In the genomic region with DNA sequence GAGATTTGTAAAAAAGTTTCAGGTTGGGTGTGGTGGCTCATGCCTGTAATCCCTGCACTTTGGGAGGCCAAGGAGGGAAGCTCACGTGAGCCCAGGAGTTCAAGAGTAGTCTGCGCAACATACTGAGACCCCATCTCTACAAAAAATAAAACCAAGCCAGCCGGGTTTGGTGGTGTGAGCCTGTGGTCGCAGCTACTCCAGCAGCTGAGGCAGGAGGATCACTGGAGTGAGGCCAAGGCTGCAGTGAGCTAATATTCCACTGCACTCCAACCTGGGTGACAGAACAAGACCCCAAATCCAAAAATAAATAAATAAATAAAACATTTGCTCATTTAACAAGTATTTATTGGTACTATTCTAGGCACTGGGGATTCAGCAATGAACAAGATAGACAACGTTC, we compare ENCODE assay signal across 10 cellular contexts. TPM values are rescaled to one million over a fixed set of nuclear protein-coding genes. Genes with fewer than 3 reads are reported as not detected.
DNase-seq lines count a peak whose midpoint lies in the region; ATAC-seq and TF ChIP-seq lines count a peak whose summit lies in the region.
"Had no signal": no experiment of that assay in that cellular context is flagged by ENCODE, and none has a peak within 500 bp of the region (broad histone marks: within the 10 kb centered on the region; RNA-seq: fewer than 3 reads in every experiment).

No MANE protein-coding gene starts in this region.

- no peak for DNase-seq in activated naive CD4-positive, alpha-beta T cell treated with anti-CD3 and anti-CD28 coated beads, Interleukin-2, amount 10 ng/mL, durations not matched to agents 7 days and 5 days
- no peak for DNase-seq in activated naive CD4-positive, alpha-beta T cell treated with Interleukin-2 at 50 U/mL for 16 hours
- DNase-seq in T-cell (no peak), hepatocyte (ENCODE audit: low spot score) (no peak), NCI-H2029 (lab: John Stamatoyannopoulos, UW) (no peak), NCI-H524 treated with DMSO at 0.1 percent for 48 hours (lab: John Stamatoyannopoulos, UW) (no peak), DMS153 (lab: John Stamatoyannopoulos, UW) (no peak)
- DNase-seq: NCI-H1048, occipital lobe had no signal

- H4K20me1 ChIP-seq in hepatocyte (ENCODE audit: insufficient read depth, poor library complexity, severe bottlenecking) = no peaks in the 10 kb centered on the region

- H3K36me3 Mint-ChIP-seq in activated naive CD4-positive, alpha-beta T cell treated with anti-CD3 and anti-CD28 coated beads, Interleukin-2, amount 10 ng/mL, durations not matched to agents 7 days and 5 days = peaks cover 28% of the 10 kb centered on the region
- peaks cover 10% of the 10 kb centered on the region for H3K36me3 Mint-ChIP-seq in T-cell
- peaks cover 16% of the 10 kb centered on the region for H3K36me3 Mint-ChIP-seq in stimulated activated memory B cell treated with anti-CD40 and anti-IgM and Interleukin-4, amounts not matched to agents 10 μg/mL and 1 μg/mL and 100 μg/mL, for 72 hours

- WGBS in hepatocyte (ENCODE audit: low lambda C conversion rate, missing lambda C conversion rate) = 88% methylated on average over 5 of the region's 5 CpGs

- H3K4me3 ChIP-seq in hepatocyte = no peak overlapping the region

- H3K9me3 ChIP-seq in hepatocyte (ENCODE audit: low read depth) = no peaks in the 10 kb centered on the region

- no peaks in the 10 kb centered on the region for H3K27me3 Mint-ChIP-seq in activated naive CD4-positive, alpha-beta T cell treated with anti-CD3 and anti-CD28 coated beads, Interleukin-2, amount 10 ng/mL, durations not matched to agents 7 days and 5 days
- H3K27me3 Mint-ChIP-seq in T-cell = no peaks in the 10 kb centered on the region
- no peaks in the 10 kb centered on the region for H3K27me3 Mint-ChIP-seq in stimulated activated memory B cell treated with anti-CD40 and anti-IgM and Interleukin-4, amounts not matched to agents 10 μg/mL and 1 μg/mL and 100 μg/mL, for 72 hours

- H3K9me3 Mint-ChIP-seq in activated naive CD4-positive, alpha-beta T cell treated with anti-CD3 and anti-CD28 coated beads, Interleukin-2, amount 10 ng/mL, durations not matched to agents 7 days and 5 days = no peaks in the 10 kb centered on the region
- H3K9me3 Mint-ChIP-seq in T-cell = no peaks in the 10 kb centered on the region
- no peaks in the 10 kb centered on the region for H3K9me3 Mint-ChIP-seq in stimulated activated memory B cell treated with anti-CD40 and anti-IgM and Interleukin-4, amounts not matched to agents 10 μg/mL and 1 μg/mL and 100 μg/mL, for 72 hours

- no peak overlapping the region for H3K27ac ChIP-seq in hepatocyte

- no peaks in the 10 kb centered on the region for H3K27me3 ChIP-seq in hepatocyte

- H3K27ac Mint-ChIP-seq in activated naive CD4-positive, alpha-beta T cell treated with anti-CD3 and anti-CD28 coated beads, Interleukin-2, amount 10 ng/mL, durations not matched to agents 7 days and 5 days = peak overlapping the region; percentile 83
- H3K27ac Mint-ChIP-seq in T-cell = peak overlapping the region; percentile 34 to 100
- peak overlapping the region; percentile 92 for H3K27ac Mint-ChIP-seq in stimulated activated memory B cell treated with anti-CD40 and anti-IgM and Interleukin-4, amounts not matched to agents 10 μg/mL and 1 μg/mL and 100 μg/mL, for 72 hours

- no peak overlapping the region for H2AFZ ChIP-seq in hepatocyte

- no peak for TF ChIP-seq CTCF in hepatocyte (IDR thresholded peaks at IDR 0.05; ENCODE audit: poor library complexity)

- H3K79me2 ChIP-seq in hepatocyte = peaks cover 87% of the 10 kb centered on the region

- no peaks in the 10 kb centered on the region for H3K9me2 ChIP-seq in hepatocyte (replicated peaks; ENCODE audit: insufficient read depth)

- H3K4me3 Mint-ChIP-seq in activated naive CD4-positive, alpha-beta T cell treated with anti-CD3 and anti-CD28 coated beads, Interleukin-2, amount 10 ng/mL, durations not matched to agents 7 days and 5 days = peak overlapping the region; percentile 99
- H3K4me3 Mint-ChIP-seq in T-cell = peak overlapping the region; percentile 96 to 100 (median 99)
- peak overlapping the region; percentile 95 for H3K4me3 Mint-ChIP-seq in stimulated activated memory B cell treated with anti-CD40 and anti-IgM and Interleukin-4, amounts not matched to agents 10 μg/mL and 1 μg/mL and 100 μg/mL, for 72 hours

- peaks cover 66% of the 10 kb centered on the region for H3K4me1 Mint-ChIP-seq in activated naive CD4-positive, alpha-beta T cell treated with anti-CD3 and anti-CD28 coated beads, Interleukin-2, amount 10 ng/mL, durations not matched to agents 7 days and 5 days
- peaks cover 43 to 62% (median 52%) of the 10 kb centered on the region in 3 donors for H3K4me1 Mint-ChIP-seq in T-cell
- H3K4me1 Mint-ChIP-seq in stimulated activated memory B cell treated with anti-CD40 and anti-IgM and Interleukin-4, amounts not matched to agents 10 μg/mL and 1 μg/mL and 100 μg/mL, for 72 hours = peaks cover 44% of the 10 kb centered on the region

- CTCF ChIA-PET in activated naive CD4-positive, alpha-beta T cell treated with anti-CD3 and anti-CD28 coated beads, Interleukin-2, amount 10 ng/mL, durations not matched to agents 7 days and 5 days (lab: Charles Lee) = interaction anchor here (1.0 to 2.2 kb wide), 2 partner anchors 7 to 12 kb away, joined by 4 to 6 read pairs; no protein-coding TSS in a partner anchor
- CTCF ChIA-PET in T-cell (lab: Charles Lee) = interaction anchor here (1.0 to 4.6 kb wide), 2 partner anchors 9 to 30 kb away, joined by 3 to 35 read pairs; a partner anchor contains a TSS

- no peak for ATAC-seq in T-cell (replicated peaks in 1 of 4)
- ATAC-seq in stimulated activated memory B cell treated with anti-CD40 and anti-IgM and Interleukin-4, amounts not matched to agents 10 μg/mL and 1 μg/mL and 100 μg/mL, for 72 hours = no peak

- no peaks in the 10 kb centered on the region for H3K36me3 ChIP-seq in hepatocyte (replicated peaks; ENCODE audit: insufficient read depth, low read depth)

- POLR2A ChIA-PET in T-cell (lab: Charles Lee) = interaction anchor here in 1 of 2 donors (1.0 kb wide), 1 partner anchor 11 kb away, joined by 3 read pairs; no protein-coding TSS in a partner anchor

- H3K4me1 ChIP-seq in hepatocyte (ENCODE audit: insufficient read depth) = peaks cover 15% of the 10 kb centered on the region

- H3K4me2 ChIP-seq in hepatocyte = peak overlapping the region; percentile 94

RNA-seq across cellular contexts. Expression of gene CHCHD1, which starts 1.5 kb away (rescaled TPM):
- 10 to 100 TPM in 3 of 5 donors, 1 to 10 TPM in 2; 6.3 to 17.5 (median 14.2) TPM for total RNA-seq in T-cell
- total RNA-seq in hepatocyte = 45.3 and 59.1 TPM in 2 replicates
- polyA plus RNA-seq in hepatocyte = 86.1 and 95.2 TPM in 2 replicates

RNA-seq across cellular contexts. Expression of gene ZSWIM8, which starts 5.1 kb away (rescaled TPM):
- 100 to 1,000 TPM in 2 of 5 donors, 10 to 100 TPM in 3; 69.0 to 106 (median 90.8) TPM for total RNA-seq in T-cell
- 83.7 and 101 TPM in 2 replicates for total RNA-seq in hepatocyte
- 98.5 and 103 TPM in 2 replicates for polyA plus RNA-seq in hepatocyte

RNA-seq across cellular contexts. Expression of gene NDST2, which starts 31.1 kb away (rescaled TPM):
- total RNA-seq in T-cell (100 to 1,000 TPM in 4 of 5 donors, 10 to 100 TPM in 1; 96.1 to 119 (median 110) TPM), hepatocyte (10.7 and 29.9 TPM in 2 replicates)
- polyA plus RNA-seq in hepatocyte = 21.1 and 24.9 TPM in 2 replicates

RNA-seq across cellular contexts. Expression of gene SEC24C, which starts 36.1 kb away (rescaled TPM):
- 100 to 1,000 TPM in 1 of 5 donors, 10 to 100 TPM in 4; 77.7 to 107 (median 92.2) TPM for total RNA-seq in T-cell
- 59.4 and 60.2 TPM in 2 replicates for total RNA-seq in hepatocyte
- 46.8 and 47.6 TPM in 2 replicates for polyA plus RNA-seq in hepatocyte
